In the genomic region with DNA sequence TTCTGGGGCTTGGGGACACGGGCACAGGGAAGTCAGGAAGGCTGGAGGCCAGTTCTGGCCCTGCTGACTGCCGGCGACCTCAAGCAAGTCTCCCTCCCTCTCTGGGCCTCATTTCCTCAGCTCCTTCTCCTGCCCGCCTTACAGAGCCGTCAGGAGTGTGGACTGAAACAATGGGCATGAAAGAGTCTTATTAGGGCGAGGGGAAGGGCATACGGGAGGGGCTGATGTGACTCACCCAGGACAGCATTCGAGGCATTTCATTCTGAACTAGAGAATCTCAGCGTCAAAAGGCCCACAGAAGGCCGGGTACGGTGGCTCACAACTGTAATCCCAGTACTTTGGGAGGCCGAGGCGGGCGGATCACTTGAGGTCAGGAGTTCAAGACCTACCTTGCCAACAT, we compare ENCODE assay signal across 11 cellular contexts. TPM values are rescaled to one million over a fixed set of nuclear protein-coding genes. Genes with fewer than 3 reads are reported as not detected.
"Had no signal": no experiment of that assay in that cellular context is flagged by ENCODE, and none has a peak within 500 bp of the region (broad histone marks: within the 10 kb centered on the region; RNA-seq: fewer than 3 reads in every experiment).

No MANE protein-coding gene starts in this region.

RNA-seq across cellular contexts. Expression of gene GSTT2B, which starts 20.8 kb away (rescaled TPM):
- total RNA-seq: naive thymus-derived CD4-positive, alpha-beta T cell; natural killer cell treated with Interleukin-12 subunit alpha and Interleukin-12 subunit beta and Interleukin-15 and Interleukin-18, amount 100 ng/mL, for 72 hours; smooth muscle cell had no signal
- polyA plus RNA-seq: naive thymus-derived CD4-positive, alpha-beta T cell; neural cell had no signal

RNA-seq across cellular contexts. Expression of gene DDTL, which starts 26.5 kb away (rescaled TPM):
- total RNA-seq: left lobe of liver, myocyte, smooth muscle cell, temporal lobe had no signal

RNA-seq across cellular contexts. Expression of gene GSTT2, which starts 39.8 kb away (rescaled TPM):
- total RNA-seq: left lobe of liver; mesenteric fat pad; mucosa of descending colon; myocyte; naive thymus-derived CD4-positive, alpha-beta T cell; skeletal muscle tissue; temporal lobe; uterus had no signal
- polyA plus RNA-seq: naive thymus-derived CD4-positive, alpha-beta T cell; neural cell had no signal
